ENCODE assay signal across 6 cellular contexts in genomic region chr1:90927674-90928073, GRCh38.
A peak's percentile ranks its signal among the peaks of the same experiment; 100 is the strongest.
DNase-seq lines count a peak whose midpoint lies in the region; ATAC-seq, FAIRE-seq and TF ChIP-seq lines count a peak whose summit lies in the region.
"Not testable (repeated sequence)": the region's sequence is repeated elsewhere in the genome, so short reads cannot be mapped to it uniquely, and the experiment has no call there.

No MANE protein-coding gene starts in this region.

- POLR2A ChIA-PET in CD8-positive, alpha-beta T cell (lab: Charles Lee): interaction anchor here (0.7 kb wide), 1 partner anchor 29 kb away, joined by 4 read pairs; no protein-coding TSS in a partner anchor
- POLR2A ChIA-PET in HEK293 (lab: Yijun Ruan, JAX): not testable (repeated sequence)
- POLR2A ChIA-PET in H1 (lab: Charles Lee; ENCODE audit: partially characterized antibody): interaction anchor here (0.6 to 0.9 kb wide), 2 partner anchors 19 to 46 kb away, joined by 3 read pairs; no protein-coding TSS in a partner anchor

- not testable (repeated sequence) for H4K91ac ChIP-seq in H1 (replicated peaks; ENCODE audit: insufficient read length, low read length)

- H2BK12ac ChIP-seq in H1 (ENCODE audit: low read depth, low read length): peak overlapping the region; percentile 82; the same call in 1 of the 2 replicates

- H3F3A ChIP-seq in neural progenitor cell (ENCODE audit: low read depth): peaks cover 36% of the 10 kb centered on the region

- H3K4ac ChIP-seq in H1 (replicated peaks; ENCODE audit: insufficient read length, low read depth, low read length): not testable (repeated sequence)

- DNase-seq in CD8-positive, alpha-beta T cell; activated T-cell treated with anti-CD3 and anti-CD28 coated beads, Interleukin-2, amount 50 U/mL, for 72 hours; H1 (ENCODE audit: low read depth in 1 of 2, low spot score in 2 of 2); neural progenitor cell (ENCODE audit: low spot score): not testable (repeated sequence)

- H3K9me3 Mint-ChIP-seq in CD8-positive, alpha-beta T cell; activated T-cell treated with anti-CD3 and anti-CD28 coated beads, Interleukin-2, amount 50 U/mL, for 72 hours; neural progenitor cell: not testable (repeated sequence)

- not testable (repeated sequence) for TF ChIP-seq RAD21 in H1 (IDR thresholded peaks at IDR 0.05 in 1 of 2, conservative IDR thresholded peaks at IDR 0.05 in 1 of 2; ENCODE audit: low read depth in 2 of 2, low read length in 2 of 2)

- H3K36me3 ChIP-seq in CD8-positive, alpha-beta T cell (ENCODE audit: insufficient read depth, low read length); HEK293 (ENCODE audit: control insufficient read depth in 2 of 2, insufficient read depth in 1 of 2, low read length in 2 of 2); HUES64 (ENCODE audit: insufficient read depth, low read length); H1 (ENCODE audit: control insufficient read depth in 2 of 4, insufficient read depth in 4 of 4, low read length in 3 of 4); neural progenitor cell: not testable (repeated sequence)

- not testable (repeated sequence) for H4K5ac ChIP-seq in H1 (ENCODE audit: insufficient read length, low read depth, low read length)

- H3K27ac ChIP-seq in CD8-positive, alpha-beta T cell (ENCODE audit: low read depth, low read length); HEK293 (ENCODE audit: extremely low read depth, low read depth, low read length); H1 (ENCODE audit: low read depth, low read length): not testable (repeated sequence)
- H3K27ac ChIP-seq in HUES64 (ENCODE audit: low read depth, low read length) (peak overlapping the region; percentile 79), neural progenitor cell (peak overlapping the region; percentile 16)

- not testable (repeated sequence) for H3K23ac ChIP-seq in H1 (ENCODE audit: insufficient read length)

- H3K4me1 ChIP-seq in CD8-positive, alpha-beta T cell (ENCODE audit: insufficient read depth, low read length): peaks cover 40% of the 10 kb centered on the region
- H3K4me1 ChIP-seq in HEK293 (ENCODE audit: control insufficient read depth, insufficient read depth, low read length) (peaks cover 16% of the 10 kb centered on the region; the same call in 1 of the 2 replicates), HUES64 (ENCODE audit: insufficient read depth, low read length) (peaks cover 54% of the 10 kb centered on the region), H1 (replicated peaks in 1 of 4; ENCODE audit: control insufficient read depth in 3 of 4, insufficient read depth in 4 of 4, low read length in 3 of 4) (peaks cover 2 to 19% (median 12%) of the 10 kb centered on the region in 4 experiments; a peak in 6 of 7 replicates), neural progenitor cell (peaks cover 48% of the 10 kb centered on the region)

- H2BK5ac ChIP-seq in H1 (ENCODE audit: low read depth, low read length): peak overlapping the region; percentile 17; the same call in 1 of the 2 replicates

- not testable (repeated sequence) for ATAC-seq in CD8-positive, alpha-beta T cell; activated T-cell treated with anti-CD3 and anti-CD28 coated beads, Interleukin-2, amount 50 U/mL, for 72 hours (replicated peaks in 1 of 2)

- H2AFZ ChIP-seq in H1 (ENCODE audit: low read length); neural progenitor cell (replicated peaks): not testable (repeated sequence)

- H4K20me1 ChIP-seq in H1 (replicated peaks in 1 of 2; ENCODE audit: control insufficient read depth in 1 of 2, insufficient read depth in 2 of 2, low read length in 2 of 2): not testable (repeated sequence)
- H4K20me1 ChIP-seq in neural progenitor cell (ENCODE audit: low read depth): peaks cover 61% of the 10 kb centered on the region

- H3K4me1 Mint-ChIP-seq in CD8-positive, alpha-beta T cell (ENCODE audit: low read depth): peaks cover 80% of the 10 kb centered on the region
- peaks cover 69% of the 10 kb centered on the region for H3K4me1 Mint-ChIP-seq in activated T-cell treated with anti-CD3 and anti-CD28 coated beads, Interleukin-2, amount 50 U/mL, for 72 hours (ENCODE audit: low read depth)
- peaks cover 20% of the 10 kb centered on the region for H3K4me1 Mint-ChIP-seq in neural progenitor cell

- H3K36me3 Mint-ChIP-seq in CD8-positive, alpha-beta T cell: peaks cover 28% of the 10 kb centered on the region
- peaks cover 4 to 20% of the 10 kb centered on the region in 2 donors for H3K36me3 Mint-ChIP-seq in activated T-cell treated with anti-CD3 and anti-CD28 coated beads, Interleukin-2, amount 50 U/mL, for 72 hours (ENCODE audit: insufficient read depth in 2 of 2)
- peaks cover 35% of the 10 kb centered on the region for H3K36me3 Mint-ChIP-seq in neural progenitor cell

- H2AK5ac ChIP-seq in H1 (ENCODE audit: low read depth, low read length): not testable (repeated sequence)

- H4K8ac ChIP-seq in H1 (ENCODE audit: extremely low read depth, insufficient read depth, low read length): not testable (repeated sequence)

- TF ChIP-seq EP300 in H1 (IDR thresholded peaks at IDR 0.05; ENCODE audit: borderline replicate concordance in 1 of 2, low read depth in 2 of 2, low read length in 2 of 2): not testable (repeated sequence)

- not testable (repeated sequence) for H3K9ac ChIP-seq in HUES64 (ENCODE audit: low read depth, low read length); H1 (replicated peaks in 1 of 4; ENCODE audit: extremely low read depth in 1 of 4, low read depth in 3 of 4, low read length in 3 of 4); neural progenitor cell

- peak overlapping the region; percentile 58 for H3K27ac Mint-ChIP-seq in CD8-positive, alpha-beta T cell
- peak overlapping the region; percentile 57 for H3K27ac Mint-ChIP-seq in activated T-cell treated with anti-CD3 and anti-CD28 coated beads, Interleukin-2, amount 50 U/mL, for 72 hours
- H3K27ac Mint-ChIP-seq in neural progenitor cell: not testable (repeated sequence)

- not testable (repeated sequence) for H2BK20ac ChIP-seq in H1 (ENCODE audit: low read length)

- not testable (repeated sequence) for H3K23me2 ChIP-seq in H1 (ENCODE audit: low read depth, low read length)

- not testable (repeated sequence) for H3K18ac ChIP-seq in H1 (ENCODE audit: extremely low read depth, low read length)

- TF ChIP-seq POLR2A in H1 (IDR thresholded peaks at IDR 0.05; ENCODE audit: control extremely low read depth in 1 of 2, low read depth in 2 of 2, low read length in 2 of 2): not testable (repeated sequence)

- not testable (repeated sequence) for H2BK120ac ChIP-seq in H1 (replicated peaks; ENCODE audit: low read depth, low read length)

- not testable (repeated sequence) for H2BK15ac ChIP-seq in H1 (ENCODE audit: low read length)

- not testable (repeated sequence) for TF ChIP-seq CTCF in CD8-positive, alpha-beta T cell (IDR thresholded peaks at IDR 0.05); HEK293 (tag by site-specific recombination; IDR thresholded peaks at IDR 0.05); H1 (IDR thresholded peaks at IDR 0.05; ENCODE audit: control extremely low read depth in 1 of 3, insufficient read depth in 1 of 3, low read depth in 1 of 3, low read length in 3 of 3); neural progenitor cell (IDR thresholded peaks at IDR 0.05)

- not testable (repeated sequence) for H3K14ac ChIP-seq in H1 (ENCODE audit: insufficient read length)

- not testable (repeated sequence) for H3K9me3 ChIP-seq in CD8-positive, alpha-beta T cell (ENCODE audit: low read length); HEK293 (ENCODE audit: control insufficient read depth, insufficient read depth, low read depth, low read length); HUES64 (ENCODE audit: insufficient read depth, low read depth, low read length); H1 (ENCODE audit: insufficient read depth in 2 of 2, low read depth in 1 of 2, low read length in 1 of 2); neural progenitor cell (ENCODE audit: low read depth)

- H3K27me3 Mint-ChIP-seq in CD8-positive, alpha-beta T cell (ENCODE audit: low read depth); activated T-cell treated with anti-CD3 and anti-CD28 coated beads, Interleukin-2, amount 50 U/mL, for 72 hours (ENCODE audit: low read depth); neural progenitor cell (ENCODE audit: insufficient read depth, low read depth): not testable (repeated sequence)

- CTCF ChIA-PET in CD8-positive, alpha-beta T cell (lab: Charles Lee): not testable (repeated sequence)
- CTCF ChIA-PET in HEK293 (lab: Yijun Ruan, JAX) (interaction anchor here (1.2 kb wide), 1 partner anchor 206 kb away, joined by 3 read pairs; no protein-coding TSS in a partner anchor), H1 (lab: Charles Lee; ENCODE audit: partially characterized antibody) (interaction anchor here (0.6 to 3.5 kb wide), 5 partner anchors 8 to 395 kb away, joined by 4 to 14 read pairs (median 5); no protein-coding TSS in a partner anchor)

- not testable (repeated sequence) for H3K27me3 ChIP-seq in CD8-positive, alpha-beta T cell (ENCODE audit: insufficient read depth, low read length); HUES64 (ENCODE audit: insufficient read depth, low read length); H1 (replicated peaks in 1 of 4; ENCODE audit: control insufficient read depth in 3 of 4, extremely low read depth in 1 of 4, insufficient read depth in 3 of 4, low read length in 3 of 4); neural progenitor cell

- not testable (repeated sequence) for H3K4me2 ChIP-seq in H1 (ENCODE audit: insufficient read depth in 1 of 2, low read depth in 2 of 2, low read length in 2 of 2); neural progenitor cell

- H3K56ac ChIP-seq in H1 (replicated peaks; ENCODE audit: insufficient read length, low read depth, low read length): not testable (repeated sequence)

- not testable (repeated sequence) for H3K4me3 Mint-ChIP-seq in CD8-positive, alpha-beta T cell; activated T-cell treated with anti-CD3 and anti-CD28 coated beads, Interleukin-2, amount 50 U/mL, for 72 hours; neural progenitor cell

- H3K79me2 ChIP-seq in H1 (ENCODE audit: control insufficient read depth in 1 of 2, insufficient read depth in 2 of 2, low read length in 2 of 2) (peaks cover 0 to 85% of the 10 kb centered on the region in 2 experiments; a peak in 3 of 4 replicates), neural progenitor cell (ENCODE audit: low read depth) (peaks cover 99% of the 10 kb centered on the region)

- WGBS in HUES64: 96% methylated on average over 5 of the region's 5 CpGs
- 90% methylated on average over 5 of the region's 5 CpGs; no CpG with 5 or more reads in 1 of the 2 experiments for WGBS in H1 (ENCODE audit: extremely low coverage in 1 of 2, insufficient coverage in 1 of 2, insufficient read length in 1 of 2, insufficient replicate concordance in 2 of 2, low coverage in 1 of 2, low lambda C conversion rate in 2 of 2, missing lambda C conversion rate in 1 of 2), 2 experiments

- FAIRE-seq in H1 (lab: Jason Lieb, UNC): not testable (repeated sequence)

- intact Hi-C loops in CD8-positive, alpha-beta T cell (cut with DNase I, micrococcal nuclease): not testable (repeated sequence)

- H3K79me1 ChIP-seq in H1 (ENCODE audit: low read depth, low read length): not testable (repeated sequence)

- H3K4me3 ChIP-seq in CD8-positive, alpha-beta T cell (ENCODE audit: low read depth, low read length); HEK293 (ENCODE audit: low read depth, low read length); HUES64 (ENCODE audit: low read length); H1 (ENCODE audit: extremely low read depth in 1 of 4, insufficient read depth in 2 of 4, low read depth in 3 of 4, low read length in 4 of 4); neural progenitor cell: not testable (repeated sequence)
